Comparison of ENCODE assay signal across 26 cellular contexts in genomic region chr5:82480331-82480730, GRCh38.
DNase-seq lines count a peak whose midpoint lies in the region; ATAC-seq and TF ChIP-seq lines count a peak whose summit lies in the region.
"Had no signal": no experiment of that assay in that cellular context is flagged by ENCODE, and none has a peak within 500 bp of the region (broad histone marks: within the 10 kb centered on the region; RNA-seq: fewer than 3 reads in every experiment).

No MANE protein-coding gene starts in this region.

- in situ Hi-C loops in GM23248 (cut with MboI) = no loop called here

- no peaks in the 10 kb centered on the region for H3K9me3 ChIP-seq in GM23248 (ENCODE audit: low read depth)
- no peaks in the 10 kb centered on the region for H3K9me3 ChIP-seq in left lung
- H3K9me3 ChIP-seq: BLaER1 treated with 17β-estradiol and CSF1 and Interleukin-3, amounts not matched to agents 10 nM and 100 nM had no signal

- H3K4me1 ChIP-seq in GM23248 (ENCODE audit: insufficient read depth) (no peaks in the 10 kb centered on the region), left lung (no peaks in the 10 kb centered on the region)
- H3K4me1 ChIP-seq: BLaER1 treated with 17β-estradiol and CSF1 and Interleukin-3, amounts not matched to agents 10 nM and 100 nM had no signal

- no peaks in the 10 kb centered on the region for H3K9me3 Mint-ChIP-seq in activated naive CD4-positive, alpha-beta T cell treated with anti-CD3 and anti-CD28 coated beads, Interleukin-2, amount 10 ng/mL, durations not matched to agents 7 days and 5 days
- H3K9me3 Mint-ChIP-seq: CD4-positive, alpha-beta memory T cell had no signal

- CTCF ChIA-PET in activated naive CD4-positive, alpha-beta T cell treated with anti-CD3 and anti-CD28 coated beads, Interleukin-2, amount 10 ng/mL, durations not matched to agents 7 days and 5 days (lab: Charles Lee) = no interaction called here

- H4K20me1 ChIP-seq in GM23248 (ENCODE audit: insufficient read depth) = no peaks in the 10 kb centered on the region
- H4K20me1 ChIP-seq: BLaER1 treated with 17β-estradiol and CSF1 and Interleukin-3, amounts not matched to agents 10 nM and 100 nM had no signal

- TF ChIP-seq CTCF in left lung (IDR thresholded peaks at IDR 0.05) = no peak

- no peaks in the 10 kb centered on the region for H3K4me1 Mint-ChIP-seq in activated naive CD4-positive, alpha-beta T cell treated with anti-CD3 and anti-CD28 coated beads, Interleukin-2, amount 10 ng/mL, durations not matched to agents 7 days and 5 days
- H3K4me1 Mint-ChIP-seq: CD4-positive, alpha-beta memory T cell had no signal

- H3K36me3 ChIP-seq in GM23248 (ENCODE audit: low read depth) (no peaks in the 10 kb centered on the region), left lung (no peaks in the 10 kb centered on the region)
- H3K36me3 ChIP-seq: BLaER1 treated with 17β-estradiol and CSF1 and Interleukin-3, amounts not matched to agents 10 nM and 100 nM had no signal

- 33 to 35% methylated on average over 4 of the region's 4 CpGs for WGBS in GM23248 (ENCODE audit: low coverage in 1 of 2, low lambda C conversion rate in 2 of 2, missing lambda C conversion rate in 2 of 2), 2 experiments

- peak; percentile 49 for ATAC-seq in left lung
- ATAC-seq: HepG2 had no signal

- 0 out of 2 replicates have a peak overlapping the region, but pooled peaks have one; percentile 33 for H2AFZ ChIP-seq in GM23248

- H3K9ac ChIP-seq in GM23248 = no peak overlapping the region
- H3K9ac ChIP-seq: BLaER1 treated with 17β-estradiol and CSF1 and Interleukin-3, amounts not matched to agents 10 nM and 100 nM had no signal

- no peak overlapping the region for H3K27ac Mint-ChIP-seq in activated naive CD4-positive, alpha-beta T cell treated with anti-CD3 and anti-CD28 coated beads, Interleukin-2, amount 10 ng/mL, durations not matched to agents 7 days and 5 days
- H3K27ac Mint-ChIP-seq: CD4-positive, alpha-beta memory T cell had no signal

- H3F3A ChIP-seq in GM23248 (ENCODE audit: insufficient read depth) = no peaks in the 10 kb centered on the region

- DNase-seq in AG08395 (ENCODE audit: low spot score) (peak; percentile 27), GM23248 (peak; percentile 7), astrocyte of the hippocampus (ENCODE audit: low read depth, low spot score) (peak; percentile 5), left lung (no peak), NCI-H524 (lab: John Stamatoyannopoulos, UW) (no peak), C1 segment of cervical spinal cord (lab: John Stamatoyannopoulos, UW) (no peak), NCI-H526 (lab: John Stamatoyannopoulos, UW) (no peak)
- no peak for DNase-seq in activated naive CD4-positive, alpha-beta T cell treated with anti-CD3 and anti-CD28 coated beads, Interleukin-2, amount 10 ng/mL, durations not matched to agents 7 days and 5 days
- DNase-seq: 8988T; ACHN; AML-193; CD4-positive, alpha-beta memory T cell; COR-L47; DMS53; GDM1; H7; KBM-7; NCI-H1105 treated with DMSO at 0.1 percent for 48 hours; NCI-H146; NCI-H1930; NCI-H446 treated with DMSO at 0.1 percent for 48 hours; NCI-H69; SHP77 had no signal

- H3K4me3 ChIP-seq in GM23248 = no peak overlapping the region
- H3K4me3 ChIP-seq in left lung = no peak overlapping the region
- H3K4me3 ChIP-seq: BLaER1 treated with 17β-estradiol and CSF1 and Interleukin-3, amounts not matched to agents 10 nM and 100 nM had no signal

- peaks cover 6% of the 10 kb centered on the region for H3K27me3 Mint-ChIP-seq in activated naive CD4-positive, alpha-beta T cell treated with anti-CD3 and anti-CD28 coated beads, Interleukin-2, amount 10 ng/mL, durations not matched to agents 7 days and 5 days

- H3K27me3 ChIP-seq in GM23248 (replicated peaks; ENCODE audit: insufficient read depth) = no peaks in the 10 kb centered on the region
- H3K27me3 ChIP-seq in left lung = no peaks in the 10 kb centered on the region
- H3K27me3 ChIP-seq: BLaER1 treated with 17β-estradiol and CSF1 and Interleukin-3, amounts not matched to agents 10 nM and 100 nM had no signal

- intact Hi-C loops in left lung (cut with DNase I) = no loop called here

- no peaks in the 10 kb centered on the region for H3K79me2 ChIP-seq in GM23248 (ENCODE audit: insufficient read depth)

- no peak overlapping the region for H3K4me3 Mint-ChIP-seq in activated naive CD4-positive, alpha-beta T cell treated with anti-CD3 and anti-CD28 coated beads, Interleukin-2, amount 10 ng/mL, durations not matched to agents 7 days and 5 days
- H3K4me3 Mint-ChIP-seq: CD4-positive, alpha-beta memory T cell had no signal

- no peak overlapping the region for H3K27ac ChIP-seq in GM23248
- H3K27ac ChIP-seq in left lung = no peak overlapping the region
- H3K27ac ChIP-seq: BLaER1 treated with 17β-estradiol and CSF1 and Interleukin-3, amounts not matched to agents 10 nM and 100 nM; RWPE1 had no signal

- no peaks in the 10 kb centered on the region for H3K9me2 ChIP-seq in GM23248 (ENCODE audit: insufficient read depth)

- H3K36me3 Mint-ChIP-seq in activated naive CD4-positive, alpha-beta T cell treated with anti-CD3 and anti-CD28 coated beads, Interleukin-2, amount 10 ng/mL, durations not matched to agents 7 days and 5 days = no peaks in the 10 kb centered on the region
- H3K36me3 Mint-ChIP-seq: CD4-positive, alpha-beta memory T cell had no signal

- no peak overlapping the region for H3K4me2 ChIP-seq in GM23248 (ENCODE audit: unreplicated experiment)
- H3K4me2 ChIP-seq: BLaER1 treated with 17β-estradiol and CSF1 and Interleukin-3, amounts not matched to agents 10 nM and 100 nM had no signal

Comparison
In these comparisons a context has a peak if more than half of its experiments do, and no peak if none do; other contexts are left out.
1. DNase-seq: peak in AG08395 (single experiment), GM23248 (single experiment) and astrocyte of the hippocampus (single experiment); none in left lung (0 of 2), activated naive CD4-positive, alpha-beta T cell treated with anti-CD3 and anti-CD28 coated beads, Interleukin-2, amount 10 ng/mL, durations not matched to agents 7 days and 5 days (single experiment), NCI-H524 (0 of 2), C1 segment of cervical spinal cord (0 of 14) and NCI-H526 (0 of 2).